ENCODE assay signal across 19 cellular contexts in genomic region chr9:136663311-136663679, GRCh38. TPM values are rescaled to one million over a fixed set of nuclear protein-coding genes. Genes with fewer than 3 reads are reported as not detected.
DNase-seq lines count a peak whose midpoint lies in the region; ATAC-seq and TF ChIP-seq lines count a peak whose summit lies in the region.
"Had no signal": no experiment of that assay in that cellular context is flagged by ENCODE, and none has a peak within 500 bp of the region (broad histone marks: within the 10 kb centered on the region; RNA-seq: fewer than 3 reads in every experiment).

No MANE protein-coding gene starts in this region.

- ATAC-seq in lung (ENCODE audit: insufficient read depth, low FRiP score), result no peak
- no peak for ATAC-seq in activated naive CD8-positive, alpha-beta T cell treated with anti-CD3 and anti-CD28 coated beads, Interleukin-2, amount 50 U/mL, for 24 hours
- ATAC-seq: activated naive CD4-positive, alpha-beta T cell treated with anti-CD3 and anti-CD28 coated beads, Interleukin-2, amount 50 U/mL, for 72 hours; activated T-cell treated with anti-CD3 and anti-CD28 coated beads, Interleukin-2, amount 50 U/mL, for 4 hours; CD8-positive, alpha-beta T cell; effector memory CD8-positive, alpha-beta T cell; foreskin keratinocyte had no signal

- no peak overlapping the region for H3K27ac Mint-ChIP-seq in CD8-positive, alpha-beta memory T cell
- no peak overlapping the region for H3K27ac Mint-ChIP-seq in activated naive CD8-positive, alpha-beta T cell treated with anti-CD3 and anti-CD28 coated beads, Interleukin-2, amount 50 U/mL, for 24 hours
- H3K27ac Mint-ChIP-seq: activated naive CD4-positive, alpha-beta T cell treated with anti-CD3 and anti-CD28 coated beads, Interleukin-2, amount 50 U/mL, for 72 hours; CD8-positive, alpha-beta T cell; effector memory CD8-positive, alpha-beta T cell had no signal

- peaks cover 7% of the 10 kb centered on the region for H3K4me1 ChIP-seq in CD8-positive, alpha-beta memory T cell (ENCODE audit: insufficient read depth, low read length)
- H3K4me1 ChIP-seq in lung (ENCODE audit: control insufficient read depth in 2 of 2, insufficient read depth in 2 of 2, low read length in 2 of 2), result no peaks in the 10 kb centered on the region
- peaks cover 11 to 25% (median 15%) of the 10 kb centered on the region in 4 donors for H3K4me1 ChIP-seq in stomach
- H3K4me1 ChIP-seq: foreskin keratinocyte had no signal

- H3K27me3 ChIP-seq in CD8-positive, alpha-beta memory T cell (ENCODE audit: insufficient read depth, low read length, poor library complexity, severe bottlenecking), result peaks cover 19% of the 10 kb centered on the region
- H3K27me3 ChIP-seq in dorsolateral prefrontal cortex, result peaks cover 0 to 31% (median 0%) of the 10 kb centered on the region in 45 donors
- no peaks in the 10 kb centered on the region for H3K27me3 ChIP-seq in lung (ENCODE audit: control insufficient read depth, insufficient read depth)
- H3K27me3 ChIP-seq in stomach, result peaks cover 0 to 97% (median 63%) of the 10 kb centered on the region in 3 donors

- no peaks in the 10 kb centered on the region for H3K9me3 ChIP-seq in CD8-positive, alpha-beta memory T cell (ENCODE audit: low read length)
- H3K9me3 ChIP-seq in lung (ENCODE audit: control insufficient read depth in 2 of 2, insufficient read depth in 1 of 2, low read length in 1 of 2) (peaks cover 0 to 3% of the 10 kb centered on the region in 2 donors), stomach (no peaks in the 10 kb centered on the region)

- no peak for DNase-seq in CD8-positive, alpha-beta memory T cell
- DNase-seq in dorsolateral prefrontal cortex, result no peak
- DNase-seq in lung (ENCODE audit: low spot score), result no peak
- no peak for DNase-seq in stomach
- DNase-seq in islet precursor cell, result no peak
- no peak for DNase-seq in HEK293T (ENCODE audit: extremely low spot score)
- DNase-seq in activated CD8-positive, alpha-beta memory T cell treated with anti-CD3 and anti-CD28 coated beads for 24 hours, result no peak
- DNase-seq in activated naive CD8-positive, alpha-beta T cell treated with anti-CD3 and anti-CD28 coated beads, Interleukin-2, amount 50 U/mL, for 24 hours, result no peak
- DNase-seq: activated CD4-positive, alpha-beta T cell treated with anti-CD3 and anti-CD28 coated beads, Interleukin-2, amount 50 U/mL, for 48 hours; activated T-cell treated with anti-CD3 and anti-CD28 coated beads, Interleukin-2, amount 50 U/mL, for 4 hours; CD8-positive, alpha-beta T cell; effector memory CD8-positive, alpha-beta T cell; foreskin keratinocyte; Karpas-422; mesendoderm; stimulated activated CD4-positive, alpha-beta T cell treated with anti-CD3 and anti-CD28 coated beads, Interleukin-4, amount 100 ng/mL, for 4 hours had no signal

- H3K27ac ChIP-seq in CD8-positive, alpha-beta memory T cell (ENCODE audit: low read depth, low read length), result peak overlapping the region; percentile 79
- H3K27ac ChIP-seq in dorsolateral prefrontal cortex, result peak overlapping the region in 42 of 59 donors; percentile 12 to 93 (median 78)
- H3K27ac ChIP-seq in lung (ENCODE audit: low read depth in 1 of 2, low read length in 1 of 2), result peak overlapping the region; percentile 77 to 95
- peak overlapping the region; percentile 21 to 70 (median 62) for H3K27ac ChIP-seq in stomach
- H3K27ac ChIP-seq: foreskin keratinocyte had no signal

- H3K4me1 Mint-ChIP-seq in CD8-positive, alpha-beta memory T cell, result peaks cover 0 to 15% (median 8%) of the 10 kb centered on the region in 3 donors
- H3K4me1 Mint-ChIP-seq in activated naive CD8-positive, alpha-beta T cell treated with anti-CD3 and anti-CD28 coated beads, Interleukin-2, amount 50 U/mL, for 24 hours, result peaks cover 5% of the 10 kb centered on the region
- H3K4me1 Mint-ChIP-seq: neural crest cell had no signal

- no peak for TF ChIP-seq POLR2A in stomach (IDR thresholded peaks at IDR 0.05)

- CTCF ChIA-PET in CD8-positive, alpha-beta memory T cell (lab: Charles Lee), result no interaction called here
- CTCF ChIA-PET in HEK293T (lab: Yijun Ruan, JAX), result no interaction called here

- peaks cover 13 to 23% of the 10 kb centered on the region in 2 donors for H3K27me3 Mint-ChIP-seq in CD8-positive, alpha-beta memory T cell
- H3K27me3 Mint-ChIP-seq in activated naive CD8-positive, alpha-beta T cell treated with anti-CD3 and anti-CD28 coated beads, Interleukin-2, amount 50 U/mL, for 24 hours, result peaks cover 17% of the 10 kb centered on the region

- H3K36me3 ChIP-seq in CD8-positive, alpha-beta memory T cell (ENCODE audit: insufficient read depth, low read length), result no peaks in the 10 kb centered on the region
- H3K36me3 ChIP-seq in lung (ENCODE audit: control insufficient read depth in 2 of 2, insufficient read depth in 2 of 2, low read length in 2 of 2) (peaks cover 0 to 13% of the 10 kb centered on the region in 2 donors), stomach (no peaks in the 10 kb centered on the region)

- H3K4me3 ChIP-seq in CD8-positive, alpha-beta memory T cell (ENCODE audit: low read length), result no peak overlapping the region
- peak overlapping the region in 51 of 59 donors; percentile 16 to 72 (median 61) for H3K4me3 ChIP-seq in dorsolateral prefrontal cortex
- peak overlapping the region; percentile 76 for H3K4me3 ChIP-seq in lung
- peak overlapping the region; percentile 45 to 58 (median 48) for H3K4me3 ChIP-seq in stomach

- TF ChIP-seq EP300 in stomach (IDR thresholded peaks at IDR 0.05), result no peak

- no peak overlapping the region for H3K4me3 Mint-ChIP-seq in CD8-positive, alpha-beta memory T cell
- no peak overlapping the region for H3K4me3 Mint-ChIP-seq in activated naive CD8-positive, alpha-beta T cell treated with anti-CD3 and anti-CD28 coated beads, Interleukin-2, amount 50 U/mL, for 24 hours
- H3K4me3 Mint-ChIP-seq: activated T-cell treated with anti-CD3 and anti-CD28 coated beads, Interleukin-2, amount 50 U/mL, for 4 hours; neural crest cell had no signal

- H3K9me3 Mint-ChIP-seq in CD8-positive, alpha-beta memory T cell, result peaks cover 0 to 2% (median 0%) of the 10 kb centered on the region in 5 donors
- no peaks in the 10 kb centered on the region for H3K9me3 Mint-ChIP-seq in activated naive CD8-positive, alpha-beta T cell treated with anti-CD3 and anti-CD28 coated beads, Interleukin-2, amount 50 U/mL, for 24 hours
- H3K9me3 Mint-ChIP-seq: activated naive CD4-positive, alpha-beta T cell treated with anti-CD3 and anti-CD28 coated beads, Interleukin-2, amount 50 U/mL, for 72 hours; activated T-cell treated with anti-CD3 and anti-CD28 coated beads, Interleukin-2, amount 50 U/mL, for 4 hours; CD8-positive, alpha-beta T cell; effector memory CD8-positive, alpha-beta T cell; neural crest cell had no signal

- WGBS in lung, 2 donors, result 42 to 59% methylated on average over 16 of the region's 16 CpGs
- 72 to 80% (median 77%) methylated on average over 16 of the region's 16 CpGs for WGBS in stomach, 5 donors

- no peaks in the 10 kb centered on the region for H3K36me3 Mint-ChIP-seq in CD8-positive, alpha-beta memory T cell
- H3K36me3 Mint-ChIP-seq in activated naive CD8-positive, alpha-beta T cell treated with anti-CD3 and anti-CD28 coated beads, Interleukin-2, amount 50 U/mL, for 24 hours (ENCODE audit: low read depth), result no peaks in the 10 kb centered on the region
- H3K36me3 Mint-ChIP-seq: activated naive CD4-positive, alpha-beta T cell treated with anti-CD3 and anti-CD28 coated beads, Interleukin-2, amount 50 U/mL, for 72 hours; CD8-positive, alpha-beta T cell had no signal

- intact Hi-C loops in dorsolateral prefrontal cortex (cut with DNase I), result no loop called here
- intact Hi-C loops in stomach (cut with DNase I; ENCODE audit: low total_unique reads), result no loop called here

- TF ChIP-seq CTCF in dorsolateral prefrontal cortex (IDR thresholded peaks at IDR 0.05 in 54 of 56, conservative IDR thresholded peaks at IDR 0.05 in 2 of 56; ENCODE audit: low read depth in 1 of 56, partially characterized antibody in 56 of 56) (no peak), lung (IDR thresholded peaks at IDR 0.05; ENCODE audit: control extremely low read depth, extremely low read depth) (no peak), stomach (IDR thresholded peaks at IDR 0.05) (no peak)

- POLR2A ChIA-PET in CD8-positive, alpha-beta memory T cell (lab: Charles Lee), result no interaction called here
- POLR2A ChIA-PET in HEK293T (lab: Yijun Ruan, JAX), result no interaction called here

TF ChIP-seq in HEK293T, 16 proteins besides CTCF, POLR2A, EP300 and RAD21:
- TF ChIP-seq PKNOX1 (IDR thresholded peaks at IDR 0.05) (no peak), FOXK2 (IDR thresholded peaks at IDR 0.05) (no peak)

RNA-seq across cellular contexts. Expression of gene EGFL7, which starts 0.6 kb away (rescaled TPM):
- under 1 TPM; 0.61 to 0.95 TPM for total RNA-seq in CD8-positive, alpha-beta memory T cell
- polyA plus RNA-seq in CD8-positive, alpha-beta memory T cell, result 0.40 TPM
- total RNA-seq in dorsolateral prefrontal cortex (100 to 1,000 TPM in 13 of 120 experiments, 10 to 100 TPM in 107; 43.0 to 145 (median 80.4) TPM), lung (100 to 1,000 TPM; 128 to 177 TPM), stomach (1,000 to 10,000 TPM in 1 of 5 donors, 10 to 100 TPM in 4; 20.9 to 1,085 (median 42.0) TPM)
- polyA plus RNA-seq in lung (100 to 1,000 TPM; 275 to 379 TPM), stomach (100 to 1,000 TPM in 1 of 3 donors, 10 to 100 TPM in 2; 44.8 to 113 (median 79.2) TPM)
- total RNA-seq: CD8-positive, alpha-beta T cell had no signal

RNA-seq across cellular contexts. Expression of gene AGPAT2, which starts 24.0 kb away (rescaled TPM):
- 10 to 100 TPM; 17.4 to 18.4 TPM for total RNA-seq in CD8-positive, alpha-beta memory T cell
- 32.5 TPM for polyA plus RNA-seq in CD8-positive, alpha-beta memory T cell
- 10 to 100 TPM in 91 of 120 experiments, 1 to 10 TPM in 29; 4.1 to 18.0 (median 11.6) TPM for total RNA-seq in dorsolateral prefrontal cortex
- total RNA-seq in lung, result 100 to 1,000 TPM in 1 of 2 donors, 10 to 100 TPM in 1; 81.7 to 184 TPM
- 100 to 1,000 TPM; 169 to 277 TPM for polyA plus RNA-seq in lung
- 100 to 1,000 TPM in 2 of 5 donors, 10 to 100 TPM in 3; 49.6 to 135 (median 68.8) TPM for total RNA-seq in stomach
- 10 to 100 TPM; 32.7 to 88.7 (median 75.1) TPM for polyA plus RNA-seq in stomach

RNA-seq across cellular contexts. Expression of gene DIPK1B, which starts 49.1 kb away (rescaled TPM):
- total RNA-seq in CD8-positive, alpha-beta memory T cell, result not detected
- polyA plus RNA-seq in CD8-positive, alpha-beta memory T cell, result not detected
- 10 to 100 TPM; 12.6 to 48.9 (median 34.9) TPM for total RNA-seq in dorsolateral prefrontal cortex
- 10 to 100 TPM; 14.5 to 26.7 TPM for total RNA-seq in lung
- polyA plus RNA-seq in lung, result 10 to 100 TPM; 12.5 to 13.3 TPM
- total RNA-seq in stomach, result 10 to 100 TPM in 1 of 5 donors, 1 to 10 TPM in 2, under 1 TPM in 1, not detected in 1; 0.45 to 10.4 (median 5.8) TPM
- 1 to 10 TPM; 1.6 to 4.7 (median 4.0) TPM for polyA plus RNA-seq in stomach
- total RNA-seq: bronchial epithelial cell had no signal

Comparison
In these comparisons a context has a peak if more than half of its experiments do, and no peak if none do; other contexts are left out.
1. RNA of gene EGFL7, which starts 0.6 kb away (total RNA-seq): 128 to 177 TPM in lung, 43.0 to 145 TPM in dorsolateral prefrontal cortex and 20.9 to 1,085 TPM in stomach; 0.61 to 0.95 TPM in CD8-positive, alpha-beta memory T cell; every median in the first group is over 10 times any median in the second.
2. Peak in every context shown above with its lines, with median percentiles within 50 percentile points of each other: H3K27ac ChIP-seq.